In the genomic region with DNA sequence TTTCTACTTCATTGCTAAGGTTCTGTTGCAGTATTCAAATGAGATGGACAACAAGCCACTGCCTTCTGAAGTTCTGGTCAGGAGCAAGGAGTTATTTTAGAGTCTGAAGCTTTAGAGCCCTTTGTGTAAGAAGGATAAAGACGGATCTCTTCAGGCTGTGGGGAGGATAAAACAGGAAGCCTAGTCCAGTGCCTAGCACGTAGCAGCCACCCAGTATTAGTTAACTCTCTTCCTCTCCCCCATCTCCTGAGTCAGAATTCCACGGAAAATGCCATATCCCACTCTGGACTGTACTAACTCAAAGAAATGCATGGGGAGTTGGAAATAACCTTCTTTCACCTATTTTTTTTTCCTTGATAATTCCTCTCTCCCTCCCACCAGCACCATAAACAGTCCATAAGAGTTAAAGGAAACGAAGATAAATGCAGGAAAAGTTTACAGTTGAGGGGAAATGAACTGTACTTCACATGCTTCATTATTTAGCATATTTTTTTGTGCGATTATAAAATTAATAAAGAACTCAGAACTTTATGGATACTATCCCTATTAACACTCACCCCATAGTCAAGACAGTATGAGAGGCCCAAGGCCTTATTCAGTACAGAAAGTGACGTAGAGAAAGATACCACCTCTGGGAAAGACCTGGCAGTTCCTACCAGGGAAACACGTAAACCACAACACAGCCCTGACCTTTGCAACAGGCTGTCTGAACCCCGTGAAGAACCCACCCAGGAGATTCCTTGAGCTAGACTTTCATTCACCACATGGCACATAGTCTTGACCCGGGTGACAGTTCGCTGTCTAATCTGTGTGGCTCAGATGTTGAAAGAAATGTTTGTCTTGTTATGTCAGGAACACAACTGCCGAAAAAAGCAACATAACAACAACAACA, we compare ENCODE assay signal across 1 cellular context.
TF ChIP-seq lines count a peak whose summit lies in the region.

No MANE protein-coding gene starts in this region.

TF ChIP-seq in H1, 55 proteins besides CTCF, POLR2A, EP300 and RAD21 (continued from another document):
- no peak for TF ChIP-seq SP1 (IDR thresholded peaks at IDR 0.05; ENCODE audit: low read depth, low read length)
- TF ChIP-seq SP4 (IDR thresholded peaks at IDR 0.05; ENCODE audit: low read length): no peak
- TF ChIP-seq, protein P1, sequence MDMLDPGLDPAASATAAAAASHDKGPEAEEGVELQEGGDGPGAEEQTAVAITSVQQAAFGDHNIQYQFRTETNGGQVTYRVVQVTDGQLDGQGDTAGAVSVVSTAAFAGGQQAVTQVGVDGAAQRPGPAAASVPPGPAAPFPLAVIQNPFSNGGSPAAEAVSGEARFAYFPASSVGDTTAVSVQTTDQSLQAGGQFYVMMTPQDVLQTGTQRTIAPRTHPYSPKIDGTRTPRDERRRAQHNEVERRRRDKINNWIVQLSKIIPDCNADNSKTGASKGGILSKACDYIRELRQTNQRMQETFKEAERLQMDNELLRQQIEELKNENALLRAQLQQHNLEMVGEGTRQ (IDR thresholded peaks at IDR 0.05; ENCODE audit: low read length): no peak
- no peak for TF ChIP-seq KDM1A (IDR thresholded peaks at IDR 0.05; ENCODE audit: borderline replicate concordance, low read length)
- TF ChIP-seq CBX8 (IDR thresholded peaks at IDR 0.05; ENCODE audit: borderline replicate concordance, low read depth, low read length): no peak
- no peak for TF ChIP-seq RXRA (IDR thresholded peaks at IDR 0.05; ENCODE audit: insufficient read depth, low read depth, low read length)
- TF ChIP-seq CHD1 (IDR thresholded peaks at IDR 0.05; ENCODE audit: low read depth, low read length): no peak
- no peak for TF ChIP-seq JUND (IDR thresholded peaks at IDR 0.05; ENCODE audit: low read length)
- TF ChIP-seq JUN (IDR thresholded peaks at IDR 0.05; ENCODE audit: low read depth, low read length): no peak
- TF ChIP-seq, protein P2, sequence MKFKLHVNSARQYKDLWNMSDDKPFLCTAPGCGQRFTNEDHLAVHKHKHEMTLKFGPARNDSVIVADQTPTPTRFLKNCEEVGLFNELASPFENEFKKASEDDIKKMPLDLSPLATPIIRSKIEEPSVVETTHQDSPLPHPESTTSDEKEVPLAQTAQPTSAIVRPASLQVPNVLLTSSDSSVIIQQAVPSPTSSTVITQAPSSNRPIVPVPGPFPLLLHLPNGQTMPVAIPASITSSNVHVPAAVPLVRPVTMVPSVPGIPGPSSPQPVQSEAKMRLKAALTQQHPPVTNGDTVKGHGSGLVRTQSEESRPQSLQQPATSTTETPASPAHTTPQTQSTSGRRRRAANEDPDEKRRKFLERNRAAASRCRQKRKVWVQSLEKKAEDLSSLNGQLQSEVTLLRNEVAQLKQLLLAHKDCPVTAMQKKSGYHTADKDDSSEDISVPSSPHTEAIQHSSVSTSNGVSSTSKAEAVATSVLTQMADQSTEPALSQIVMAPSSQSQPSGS (IDR thresholded peaks at IDR 0.05; ENCODE audit: low read length): no peak
- TF ChIP-seq BRCA1 (IDR thresholded peaks at IDR 0.05; ENCODE audit: low read depth, low read length): no peak
- TF ChIP-seq YY1 (IDR thresholded peaks at IDR 0.05; ENCODE audit: low read depth, low read length): no peak
- no peak for TF ChIP-seq CBX5 (IDR thresholded peaks at IDR 0.05; ENCODE audit: low read depth, low read length)
- TF ChIP-seq POU5F1 (IDR thresholded peaks at IDR 0.05; ENCODE audit: low read depth, low read length): no peak
- no peak for TF ChIP-seq SP2 (IDR thresholded peaks at IDR 0.05; ENCODE audit: low read length)
- no peak for TF ChIP-seq GABPA (IDR thresholded peaks at IDR 0.05; ENCODE audit: borderline replicate concordance, insufficient read depth, low read length)
- TF ChIP-seq TAF7 (optimal IDR thresholded peaks at IDR 0.05; ENCODE audit: borderline replicate concordance, low read depth, low read length): no peak
